In genomic region chr17:41989702-41990419, GRCh38 we compare ENCODE assay signal across 1 cellular context.
TF ChIP-seq lines count a peak whose summit lies in the region.

No MANE protein-coding gene starts in this region.

TF ChIP-seq in GM23338, 12 proteins besides CTCF, POLR2A, EP300 and RAD21 (continued from another document):
- TF ChIP-seq ZNF462 (CRISPR knock-in tag; IDR thresholded peaks at IDR 0.05) (no peak), ETS1 (IDR thresholded peaks at IDR 0.05) (no peak), EZH2 (IDR thresholded peaks at IDR 0.05; ENCODE audit: low read depth, unreplicated experiment) (no peak), STAT1 (IDR thresholded peaks at IDR 0.05; ENCODE audit: unreplicated experiment) (no peak), ZNF114 (CRISPR knock-in tag; IDR thresholded peaks at IDR 0.05) (no peak), ZNF331 (CRISPR knock-in tag; IDR thresholded peaks at IDR 0.05; ENCODE audit: low read depth) (no peak), JUNB (IDR thresholded peaks at IDR 0.05; ENCODE audit: unreplicated experiment) (no peak), POLR2AphosphoS5 (IDR thresholded peaks at IDR 0.05; ENCODE audit: low read depth) (no peak), EZH2phosphoT487 (IDR thresholded peaks at IDR 0.05; ENCODE audit: unreplicated experiment) (no peak), REST (IDR thresholded peaks at IDR 0.05; ENCODE audit: unreplicated experiment) (no peak), NANOG (IDR thresholded peaks at IDR 0.05; ENCODE audit: borderline replicate concordance) (no peak)
